ENCODE assay signal across 8 cellular contexts in genomic region chr1:53206083-53206685, GRCh38. TPM values are rescaled to one million over a fixed set of nuclear protein-coding genes. Genes with fewer than 3 reads are reported as not detected.
DNase-seq lines count a peak whose midpoint lies in the region; ATAC-seq, FAIRE-seq and TF ChIP-seq lines count a peak whose summit lies in the region.
"Not testable (repeated sequence)": the region's sequence is repeated elsewhere in the genome, so short reads cannot be mapped to it uniquely, and the experiment has no call there.

No MANE protein-coding gene starts in this region.

- POLR2A ChIA-PET in GM12878 (lab: Charles Lee): not testable (repeated sequence)

- H3K4me3 Mint-ChIP-seq in T-helper 17 cell: not testable (repeated sequence)

- TF ChIP-seq EP300 in GM12878 (IDR thresholded peaks at IDR 0.05; ENCODE audit: borderline replicate concordance in 1 of 2, control insufficient read depth in 1 of 2, low read depth in 2 of 2, low read length in 2 of 2): not testable (repeated sequence)

- SMC1A ChIA-PET in GM12878 (lab: Charles Lee; ENCODE audit: uncharacterized antibody, unreplicated experiment): not testable (repeated sequence)

- H3K27ac ChIP-seq in GM12878 (ENCODE audit: control insufficient read depth, insufficient read depth); vagina: not testable (repeated sequence)

- not testable (repeated sequence) for ATAC-seq in T-helper 17 cell, GM12878

- H3K79me2 ChIP-seq in GM12878 (ENCODE audit: control insufficient read depth, insufficient read depth, low read length): not testable (repeated sequence)

- H3K36me3 ChIP-seq in GM12878 (ENCODE audit: control insufficient read depth in 2 of 2, insufficient read depth in 2 of 2, low read length in 1 of 2) (peaks cover 5 to 29% of the 10 kb centered on the region in 2 experiments), vagina (peaks cover 0 to 76% of the 10 kb centered on the region in 2 donors)

- not testable (repeated sequence) for TF ChIP-seq POLR2A in GM12878 (IDR thresholded peaks at IDR 0.05; ENCODE audit: low read depth, low read length); erythroblast (IDR thresholded peaks at IDR 0.05; ENCODE audit: low read length); vagina (IDR thresholded peaks at IDR 0.05)

- not testable (repeated sequence) for H3K4me2 ChIP-seq in GM12878 (ENCODE audit: control insufficient read depth, insufficient read depth)

- not testable (repeated sequence) for TF ChIP-seq RAD21 in GM12878 (IDR thresholded peaks at IDR 0.05; ENCODE audit: insufficient read depth, low read depth, low read length)

- not testable (repeated sequence) for TF ChIP-seq CTCF in GM12878 (IDR thresholded peaks at IDR 0.05 in 2 of 3, conservative IDR thresholded peaks at IDR 0.05 in 1 of 3; ENCODE audit: control insufficient read depth in 2 of 3, extremely low read depth in 1 of 3, insufficient read depth in 1 of 3, low read depth in 3 of 3, low read length in 3 of 3); vagina (IDR thresholded peaks at IDR 0.05)

- H3K36me3 Mint-ChIP-seq in T-helper 17 cell (ENCODE audit: low read depth): peaks cover 31% of the 10 kb centered on the region

- BruUV-seq in GM12878 (replicated peaks; lab: Mats Ljungman, UMichigan): not testable (repeated sequence)

- not testable (repeated sequence) for H3K4me1 Mint-ChIP-seq in T-helper 17 cell

- not testable (repeated sequence) for H3K9ac ChIP-seq in GM12878 (ENCODE audit: control insufficient read depth, insufficient read depth, low read length)

- peak overlapping the region; percentile 19 for H3K27ac Mint-ChIP-seq in T-helper 17 cell

- WGBS in GM12878 (ENCODE audit: insufficient coverage, insufficient replicate concordance, low lambda C conversion rate, missing lambda C conversion rate): 85% methylated on average over 3 of the region's 3 CpGs

- DNase-seq in ACHN (peak; percentile 32), DMS53 (lab: John Stamatoyannopoulos, UW) (peak; percentile 59), NAMALWA (ENCODE audit: low spot score) (peak; percentile 35), NCI-H748 (lab: John Stamatoyannopoulos, UW; ENCODE audit: unreplicated experiment) (peak; percentile 7), erythroblast (lab: John Stamatoyannopoulos, UW) (peak; percentile 37 to 51), vagina (ENCODE audit: extremely low spot score in 2 of 2) (peak; percentile 25 to 52)
- not testable (repeated sequence) for DNase-seq in T-helper 17 cell; GM12878 (ENCODE audit: low read depth, low spot score)

- not testable (repeated sequence) for H3K27me3 Mint-ChIP-seq in T-helper 17 cell

- in situ Hi-C loops in ACHN (cut with HindIII; ENCODE audit: low pct_ligation_motif_present, low pct_unique_long_range_greater_than_20kb, low sequenced_read_pairs); GM12878 (cut with MboI): not testable (repeated sequence)

- intact Hi-C loops in GM12878 (cut with micrococcal nuclease; ENCODE audit: unreplicated experiment); vagina (cut with DNase I): not testable (repeated sequence)

- RAD21 ChIA-PET in GM12878 (lab: Charles Lee; ENCODE audit: unreplicated experiment): not testable (repeated sequence)

- H3K4me3 ChIP-seq in GM12878, vagina: not testable (repeated sequence)

- not testable (repeated sequence) for FAIRE-seq in GM12878 (lab: Jason Lieb, UNC)

- CTCF ChIA-PET in GM12878 (lab: Yijun Ruan, JAX): not testable (repeated sequence)

- not testable (repeated sequence) for H2AFZ ChIP-seq in GM12878 (ENCODE audit: control insufficient read depth, low read depth, low read length)

- H3K27me3 ChIP-seq in GM12878 (replicated peaks in 1 of 2; ENCODE audit: control insufficient read depth in 2 of 2, insufficient read depth in 2 of 2, low read length in 1 of 2); vagina: not testable (repeated sequence)

- not testable (repeated sequence) for H4K20me1 ChIP-seq in GM12878 (ENCODE audit: control insufficient read depth, insufficient read depth)

- H3K9me3 ChIP-seq in T-helper 17 cell (ENCODE audit: control insufficient read depth, low read length, poor library complexity, severe bottlenecking); vagina: not testable (repeated sequence)
- peaks cover 16% of the 10 kb centered on the region; the same call in 2 of the 3 replicates for H3K9me3 ChIP-seq in GM12878 (replicated peaks; ENCODE audit: control insufficient read depth, insufficient read depth, low read length)

- H3K4me1 ChIP-seq in GM12878 (ENCODE audit: control insufficient read depth, insufficient read depth, low read length); vagina: not testable (repeated sequence)

TF ChIP-seq in GM12878, 131 proteins besides CTCF, POLR2A, EP300 and RAD21:
- peak; percentile 89; the same call in 1 of the 2 replicates for TF ChIP-seq CBX5 (IDR thresholded peaks at IDR 0.05; ENCODE audit: low read depth)

RNA-seq across cellular contexts. Expression of gene CPT2, which starts 9.6 kb away (rescaled TPM):
- 1 to 10 TPM; 9.2 to 9.5 TPM for total RNA-seq in T-helper 17 cell
- 19.9 and 21.9 TPM in 2 replicates for total RNA-seq in GM12878 (2013; cell fraction: nucleolus; rRNA removed)
- total RNA-seq in GM12878 (2014; rRNA removed): 34.6 and 35.1 TPM in 2 replicates
- 21.4 and 23.5 TPM in 2 replicates for total RNA-seq in GM12878 (2014; rRNA removed; fragmentation: Illumina TruSeq; extraction: Trizol)
- total RNA-seq in GM12878 (2021): 26.9 and 29.4 TPM in 2 replicates
- 13.1 TPM for polyA plus RNA-seq in GM12878 (2011; ENCODE audit: low read depth)
- 16.2 and 20.3 TPM in 2 replicates for polyA plus RNA-seq in GM12878 (2011; rRNA removed)
- polyA plus RNA-seq in GM12878 (2011; cell fraction: cytosol; rRNA removed): 25.0 and 26.3 TPM in 2 replicates
- polyA plus RNA-seq in GM12878 (2011; cell fraction: nucleus; rRNA removed): 9.3 and 11.3 TPM in 2 replicates
- polyA plus RNA-seq in GM12878 (2012): 15.7 and 18.9 TPM in 2 replicates
- polyA plus RNA-seq in GM12878 (2014; fragmentation: Illumina TruSeq; extraction: Trizol): 29.6 and 30.8 TPM in 2 replicates
- 10 to 100 TPM; 10.1 to 10.9 TPM for polyA plus RNA-seq in GM12878 (2014; fragmentation: Nextera tagmentation; extraction: Ambion mirVana)
- 22.4 and 23.1 TPM in 2 replicates for polyA plus RNA-seq in GM12878 (2014; rRNA removed)
- 10 to 100 TPM; 33.1 to 36.2 TPM for polyA plus RNA-seq in GM12878 (2016; fragmentation: Nextera tagmentation; extraction: Ambion mirVana)
- 20.4 and 22.8 TPM in 2 replicates for polyA minus RNA-seq in GM12878 (2011; rRNA and poly(A)+ RNA removed)
- 6.7 and 7.5 TPM in 2 replicates for polyA minus RNA-seq in GM12878 (2011; cell fraction: cytosol; rRNA and poly(A)+ RNA removed)
- polyA minus RNA-seq in GM12878 (2011; cell fraction: nucleus; rRNA and poly(A)+ RNA removed): 6.2 and 9.5 TPM in 2 replicates
- 16.7 TPM for total RNA-seq in vagina

RNA-seq across cellular contexts. Expression of gene CZIB, which starts 14.2 kb away (rescaled TPM):
- total RNA-seq in T-helper 17 cell (10 to 100 TPM; 28.7 to 38.6 TPM), GM12878 (2014; rRNA removed) (37.8 and 45.1 TPM in 2 replicates), GM12878 (2014; rRNA removed; fragmentation: Illumina TruSeq; extraction: Trizol) (35.2 and 36.1 TPM in 2 replicates), GM12878 (2021) (32.8 and 38.1 TPM in 2 replicates), vagina (50.6 TPM)
- 69.0 and 71.8 TPM in 2 replicates for total RNA-seq in GM12878 (2013; cell fraction: nucleolus; rRNA removed)
- polyA plus RNA-seq in GM12878 (2011; ENCODE audit: low read depth): 34.6 TPM
- polyA plus RNA-seq in GM12878 (2011; rRNA removed) (62.9 and 66.8 TPM in 2 replicates), GM12878 (2014; fragmentation: Illumina TruSeq; extraction: Trizol) (43.3 and 43.6 TPM in 2 replicates), GM12878 (2014; fragmentation: Nextera tagmentation; extraction: Ambion mirVana) (10 to 100 TPM; 55.1 to 68.3 TPM), GM12878 (2014; rRNA removed) (41.8 and 45.7 TPM in 2 replicates), GM12878 (2016; fragmentation: Nextera tagmentation; extraction: Ambion mirVana) (10 to 100 TPM; 65.4 to 66.7 TPM)
- 45.0 and 48.2 TPM in 2 replicates for polyA plus RNA-seq in GM12878 (2011; cell fraction: cytosol; rRNA removed)
- polyA plus RNA-seq in GM12878 (2011; cell fraction: nucleus; rRNA removed): 50.8 and 67.9 TPM in 2 replicates
- polyA plus RNA-seq in GM12878 (2012): 32.6 and 34.7 TPM in 2 replicates
- polyA minus RNA-seq in GM12878 (2011; rRNA and poly(A)+ RNA removed): 28.1 and 30.6 TPM in 2 replicates
- 5.1 and 8.4 TPM in 2 replicates for polyA minus RNA-seq in GM12878 (2011; cell fraction: cytosol; rRNA and poly(A)+ RNA removed)
- polyA minus RNA-seq in GM12878 (2011; cell fraction: nucleus; rRNA and poly(A)+ RNA removed): 39.0 and 53.4 TPM in 2 replicates

RNA-seq across cellular contexts. Expression of gene MAGOH, which starts 32.1 kb away (rescaled TPM):
- total RNA-seq in T-helper 17 cell: 10 to 100 TPM; 49.3 to 57.6 TPM
- 21.7 and 23.6 TPM in 2 replicates for total RNA-seq in GM12878 (2013; cell fraction: nucleolus; rRNA removed)
- 62.6 and 67.5 TPM in 2 replicates for total RNA-seq in GM12878 (2014; rRNA removed)
- 87.9 and 90.7 TPM in 2 replicates for total RNA-seq in GM12878 (2014; rRNA removed; fragmentation: Illumina TruSeq; extraction: Trizol)
- total RNA-seq in GM12878 (2021): 66.8 and 70.7 TPM in 2 replicates
- polyA plus RNA-seq in GM12878 (2011; ENCODE audit: low read depth): 73.4 TPM
- 79.4 and 112 TPM in 2 replicates for polyA plus RNA-seq in GM12878 (2011; rRNA removed)
- 11.5 and 18.6 TPM in 2 replicates for polyA plus RNA-seq in GM12878 (2011; cell fraction: cytosol; rRNA removed)
- 12.1 and 20.2 TPM in 2 replicates for polyA plus RNA-seq in GM12878 (2011; cell fraction: nucleus; rRNA removed)
- 79.8 and 121 TPM in 2 replicates for polyA plus RNA-seq in GM12878 (2012)
- polyA plus RNA-seq in GM12878 (2014; fragmentation: Illumina TruSeq; extraction: Trizol): 134 and 172 TPM in 2 replicates
- polyA plus RNA-seq in GM12878 (2014; fragmentation: Nextera tagmentation; extraction: Ambion mirVana): 100 to 1,000 TPM in 1 of 2 experiments, 10 to 100 TPM in 1; 85.4 to 261 TPM
- polyA plus RNA-seq in GM12878 (2014; rRNA removed): 129 and 140 TPM in 2 replicates
- polyA plus RNA-seq in GM12878 (2016; fragmentation: Nextera tagmentation; extraction: Ambion mirVana): 10 to 100 TPM; 62.6 to 91.8 TPM
- 14.7 and 20.8 TPM in 2 replicates for polyA minus RNA-seq in GM12878 (2011; rRNA and poly(A)+ RNA removed)
- polyA minus RNA-seq in GM12878 (2011; cell fraction: cytosol; rRNA and poly(A)+ RNA removed): 11.8 and 17.3 TPM in 2 replicates
- polyA minus RNA-seq in GM12878 (2011; cell fraction: nucleus; rRNA and poly(A)+ RNA removed): 7.4 and 19.2 TPM in 2 replicates
- total RNA-seq in vagina: 23.6 TPM
